16 cellular contexts compared by ENCODE assay signal in the genomic region with DNA sequence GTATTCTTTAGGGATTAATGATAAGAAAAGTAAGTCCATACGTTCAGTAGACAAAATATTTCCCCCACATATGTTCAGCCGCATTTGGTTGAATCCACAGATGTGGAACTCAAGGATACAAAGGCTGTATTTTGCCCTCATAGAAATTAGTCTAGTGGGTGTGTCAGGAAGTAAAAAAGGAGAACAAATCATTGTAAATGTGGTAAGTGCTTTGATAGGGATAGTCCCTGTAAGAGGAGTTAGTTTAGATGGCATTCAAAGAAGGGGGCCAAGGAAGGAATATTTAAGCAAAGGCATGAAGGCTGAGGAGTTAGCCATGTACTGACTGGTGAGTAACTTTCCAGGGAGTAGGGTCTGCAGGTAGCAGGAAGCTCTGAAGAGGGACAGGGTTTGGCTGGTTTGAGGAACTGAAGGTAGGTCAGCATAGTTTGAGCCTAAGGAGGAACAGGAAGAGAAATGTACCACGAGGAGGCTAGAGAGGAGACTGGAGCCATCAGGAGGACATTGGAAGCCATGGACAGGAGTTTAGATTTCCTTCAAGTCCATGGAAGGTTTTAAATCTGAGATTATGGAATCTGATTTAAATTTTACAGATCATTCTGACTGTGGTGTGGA.
DNase-seq lines count a peak whose midpoint lies in the region; ATAC-seq, FAIRE-seq and TF ChIP-seq lines count a peak whose summit lies in the region.
"Had no signal": no experiment of that assay in that cellular context is flagged by ENCODE, and none has a peak within 500 bp of the region (broad histone marks: within the 10 kb centered on the region; RNA-seq: fewer than 3 reads in every experiment).

No MANE protein-coding gene starts in this region.

- H4K20me1 ChIP-seq in OCI-LY3 (ENCODE audit: insufficient read depth, low read length), result no peaks in the 10 kb centered on the region

- peaks cover 12% of the 10 kb centered on the region for H3K4me1 Mint-ChIP-seq in dendritic cell treated with granulocyte-macrophage colony-stimulating factor and Interleukin-4, amounts not matched to agents 40 ng/mL and 50 ng/mL, for 4 days (ENCODE audit: low read depth)
- H3K4me1 Mint-ChIP-seq in stimulated activated naive B cell treated with anti-CD40 and anti-IgM and Interleukin-4, amounts not matched to agents 10 μg/mL and 1 μg/mL and 100 μg/mL, for 72 hours, result peaks cover 11 to 15% of the 10 kb centered on the region in 2 donors

- H3K27ac ChIP-seq in OCI-LY3 (ENCODE audit: low read length), result no peak overlapping the region
- H3K27ac ChIP-seq: KMS-11, SJCRH30 had no signal

- no peaks in the 10 kb centered on the region for H3K9me3 ChIP-seq in OCI-LY3 (ENCODE audit: insufficient read depth, low read length)
- H3K9me3 ChIP-seq: SJCRH30 had no signal

- peak; percentile 60 for FAIRE-seq in G401.6 (lab: Jason Lieb, UNC)
- FAIRE-seq: GM18507 had no signal

- H3K27ac Mint-ChIP-seq in dendritic cell treated with granulocyte-macrophage colony-stimulating factor and Interleukin-4, amounts not matched to agents 40 ng/mL and 50 ng/mL, for 4 days, result peak overlapping the region; percentile 41
- H3K27ac Mint-ChIP-seq in stimulated activated naive B cell treated with anti-CD40 and anti-IgM and Interleukin-4, amounts not matched to agents 10 μg/mL and 1 μg/mL and 100 μg/mL, for 72 hours, result peak overlapping the region; percentile 59

- peak overlapping the region; percentile 85 for H2AFZ ChIP-seq in OCI-LY3 (ENCODE audit: low read depth, low read length)

- peak; percentile 69 to 78 for ATAC-seq in stimulated activated naive B cell treated with anti-CD40 and anti-IgM and Interleukin-4, amounts not matched to agents 10 μg/mL and 1 μg/mL and 100 μg/mL, for 72 hours (replicated peaks)
- ATAC-seq in HG03039 (IDR thresholded peaks at IDR 0.05; ENCODE audit: unreplicated experiment), result no peak
- ATAC-seq in Right ventricle myocardium inferior, result no peak
- ATAC-seq: HCT116 had no signal

- H3K9me3 Mint-ChIP-seq in dendritic cell treated with granulocyte-macrophage colony-stimulating factor and Interleukin-4, amounts not matched to agents 40 ng/mL and 50 ng/mL, for 4 days, result peaks cover 9% of the 10 kb centered on the region
- peaks cover 0 to 5% of the 10 kb centered on the region in 2 donors for H3K9me3 Mint-ChIP-seq in stimulated activated naive B cell treated with anti-CD40 and anti-IgM and Interleukin-4, amounts not matched to agents 10 μg/mL and 1 μg/mL and 100 μg/mL, for 72 hours

- no peaks in the 10 kb centered on the region for H3K36me3 Mint-ChIP-seq in dendritic cell treated with granulocyte-macrophage colony-stimulating factor and Interleukin-4, amounts not matched to agents 40 ng/mL and 50 ng/mL, for 4 days (ENCODE audit: low read depth)
- peaks cover 0 to 4% of the 10 kb centered on the region in 2 donors for H3K36me3 Mint-ChIP-seq in stimulated activated naive B cell treated with anti-CD40 and anti-IgM and Interleukin-4, amounts not matched to agents 10 μg/mL and 1 μg/mL and 100 μg/mL, for 72 hours

- peak overlapping the region; percentile 29 for H3K4me2 ChIP-seq in OCI-LY3 (ENCODE audit: low read length)
- H3K4me2 ChIP-seq: KMS-11 had no signal

- no peaks in the 10 kb centered on the region for H3K79me2 ChIP-seq in OCI-LY3 (ENCODE audit: low read length)

- peaks cover 14% of the 10 kb centered on the region for H3K4me1 ChIP-seq in OCI-LY3 (ENCODE audit: low read length)
- H3K4me1 ChIP-seq: SJCRH30 had no signal

- no peak overlapping the region for H3K4me3 Mint-ChIP-seq in dendritic cell treated with granulocyte-macrophage colony-stimulating factor and Interleukin-4, amounts not matched to agents 40 ng/mL and 50 ng/mL, for 4 days
- H3K4me3 Mint-ChIP-seq in stimulated activated naive B cell treated with anti-CD40 and anti-IgM and Interleukin-4, amounts not matched to agents 10 μg/mL and 1 μg/mL and 100 μg/mL, for 72 hours, result peak overlapping the region; percentile 10 to 26

- no peaks in the 10 kb centered on the region for H3K27me3 ChIP-seq in OCI-LY3 (ENCODE audit: low read depth, low read length)
- H3K27me3 ChIP-seq: SJCRH30 had no signal

- H3K27me3 Mint-ChIP-seq in dendritic cell treated with granulocyte-macrophage colony-stimulating factor and Interleukin-4, amounts not matched to agents 40 ng/mL and 50 ng/mL, for 4 days, result no peaks in the 10 kb centered on the region
- H3K27me3 Mint-ChIP-seq in stimulated activated naive B cell treated with anti-CD40 and anti-IgM and Interleukin-4, amounts not matched to agents 10 μg/mL and 1 μg/mL and 100 μg/mL, for 72 hours, result no peaks in the 10 kb centered on the region

- intact Hi-C loops in dendritic cell treated with granulocyte-macrophage colony-stimulating factor and Interleukin-4, amounts not matched to agents 40 ng/mL and 50 ng/mL, for 4 days (cut with micrococcal nuclease), result no loop called here
- intact Hi-C loops in Right ventricle myocardium inferior (cut with DNase I), result no loop called here

- no peak overlapping the region for H3K4me3 ChIP-seq in OCI-LY3 (ENCODE audit: low read length)
- H3K4me3 ChIP-seq: SJCRH30 had no signal

- TF ChIP-seq CTCF in OCI-LY3 (IDR thresholded peaks at IDR 0.05; ENCODE audit: low read depth, low read length), result no peak

- no peaks in the 10 kb centered on the region for H3K36me3 ChIP-seq in OCI-LY3 (replicated peaks; ENCODE audit: low read depth, low read length)

- DNase-seq in stimulated activated naive B cell treated with anti-CD40 and anti-IgM and Interleukin-4, amounts not matched to agents 10 μg/mL and 1 μg/mL and 100 μg/mL, for 72 hours, result no peak
- no peak for DNase-seq in DMS114 treated with DMSO at 0.1 percent for 48 hours (lab: John Stamatoyannopoulos, UW; ENCODE audit: unreplicated experiment)
- DNase-seq in Right ventricle myocardium inferior (ENCODE audit: missing footprints), result no peak
- DNase-seq: DMS 273 treated with DMSO at 0.1 percent for 48 hours, NCI-H1105 treated with DMSO at 0.1 percent for 48 hours, NCI-H187, NCI-H446 treated with DMSO at 0.1 percent for 48 hours, RPMI8226, SJCRH30 had no signal

- peak overlapping the region; percentile 1; the same call in 1 of the 2 replicates for H3K9ac ChIP-seq in OCI-LY3 (ENCODE audit: low read length)
- H3K9ac ChIP-seq: KMS-11 had no signal

Comparison
In these comparisons a context has a peak if more than half of its experiments do, and no peak if none do; other contexts are left out.
1. ATAC-seq: peak in stimulated activated naive B cell treated with anti-CD40 and anti-IgM and Interleukin-4, amounts not matched to agents 10 μg/mL and 1 μg/mL and 100 μg/mL, for 72 hours (2 of 2); none in HG03039 (single experiment) and Right ventricle myocardium inferior (single experiment).